29 cellular contexts compared by ENCODE assay signal in the genomic region with DNA sequence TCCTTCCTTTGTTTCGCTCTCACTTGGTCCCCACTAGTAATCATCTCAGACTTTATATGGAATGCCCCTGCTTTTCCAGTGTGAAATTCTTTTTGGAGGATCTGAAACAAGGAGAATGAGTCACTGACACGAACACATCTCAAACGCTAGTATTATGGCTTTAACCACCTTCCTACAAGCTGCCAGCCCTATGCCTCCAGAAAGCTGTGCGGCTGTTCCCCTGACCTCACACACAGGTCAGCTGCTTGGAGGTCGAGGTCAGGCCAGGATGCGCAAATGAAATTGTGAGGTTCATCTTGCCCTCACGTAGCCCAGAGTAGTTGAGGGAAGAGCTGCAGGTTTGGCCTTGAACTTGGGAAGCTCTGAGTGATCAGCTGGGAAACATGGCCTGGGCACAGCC.
"Had no signal": no experiment of that assay in that cellular context is flagged by ENCODE, and none has a peak within 500 bp of the region (broad histone marks: within the 10 kb centered on the region; RNA-seq: fewer than 3 reads in every experiment).

No MANE protein-coding gene starts in this region.

- H3K27ac Mint-ChIP-seq: activated CD4-positive, alpha-beta memory T cell treated with anti-CD3 and anti-CD28 coated beads, Interleukin-2, amount 10 ng/mL, durations not matched to agents 7 days and 5 days; activated CD4-positive, alpha-beta T cell treated with anti-CD3 and anti-CD28 coated beads, Interleukin-2, amount 10 ng/mL, durations not matched to agents 24 days and 14 days; activated T-helper 17 cell treated with anti-CD3 and anti-CD28 coated beads, Interleukin-2, amount 50 U/mL, for 72 hours; effector memory CD8-positive, alpha-beta T cell; mesothelial cell of epicardium; naive thymus-derived CD4-positive, alpha-beta T cell had no signal

- DNase-seq: activated CD4-positive, alpha-beta memory T cell treated with anti-CD3 and anti-CD28 coated beads, Interleukin-2, amount 10 ng/mL, durations not matched to agents 7 days and 5 days; activated CD4-positive, alpha-beta T cell treated with anti-CD3 and anti-CD28 coated beads, Interleukin-2, amount 10 ng/mL, durations not matched to agents 24 days and 14 days; activated CD4-positive, CD25-positive, alpha-beta regulatory T cell treated with anti-CD3 and anti-CD28 coated beads, Interleukin-2, amount 50 U/mL, for 72 hours; activated gamma-delta T cell treated with Interleukin-2 at 50 U/mL for 16 hours; activated naive CD4-positive, alpha-beta T cell treated with anti-CD3 and anti-CD28 coated beads, Interleukin-2, amount 50 U/mL, for 16 hours; activated T-cell treated with anti-CD3 and anti-CD28 coated beads, Interleukin-2, amount 50 U/mL, for 4 hours; amygdala; caudate nucleus; cortex of kidney; effector memory CD8-positive, alpha-beta T cell; head of caudate nucleus; hippocampal formation; kidney; left colon; naive thymus-derived CD4-positive, alpha-beta T cell; nucleus accumbens; psoas muscle; sigmoid colon; small intestine; stimulated activated CD4-positive, alpha-beta T cell treated with anti-CD3 and anti-CD28 coated beads, Interleukin-1b, Interleukin-23, amount 100 ng/mL, for 48 hours; stimulated activated CD4-positive, alpha-beta T cell treated with anti-CD3 and anti-CD28 coated beads, Interleukin-4, amount 100 ng/mL, for 4 hours; stimulated activated CD8-positive, alpha-beta memory T cell treated with anti-CD3 and anti-CD28 coated beads, Interleukin-4, amount 100 ng/mL, for 48 hours; stimulated activated naive CD4-positive, alpha-beta T cell; testis; transverse colon had no signal

- H3K9me3 Mint-ChIP-seq: activated CD4-positive, alpha-beta memory T cell treated with anti-CD3 and anti-CD28 coated beads, Interleukin-2, amount 10 ng/mL, durations not matched to agents 7 days and 5 days; activated T-cell treated with anti-CD3 and anti-CD28 coated beads, Interleukin-2, amount 50 U/mL, for 4 hours; mesothelial cell of epicardium; neural crest cell had no signal

- H3K27me3 Mint-ChIP-seq: activated CD4-positive, alpha-beta memory T cell treated with anti-CD3 and anti-CD28 coated beads, Interleukin-2, amount 10 ng/mL, durations not matched to agents 7 days and 5 days; activated CD4-positive, alpha-beta T cell treated with anti-CD3 and anti-CD28 coated beads, Interleukin-2, amount 10 ng/mL, durations not matched to agents 24 days and 14 days; activated T-helper 17 cell treated with anti-CD3 and anti-CD28 coated beads, Interleukin-2, amount 50 U/mL, for 72 hours; effector memory CD8-positive, alpha-beta T cell; naive thymus-derived CD4-positive, alpha-beta T cell had no signal

- ATAC-seq: activated T-cell treated with anti-CD3 and anti-CD28 coated beads, Interleukin-2, amount 50 U/mL, for 4 hours; activated T-helper 17 cell treated with anti-CD3 and anti-CD28 coated beads, Interleukin-2, amount 50 U/mL, for 72 hours; effector memory CD8-positive, alpha-beta T cell; gastroesophageal sphincter; left colon; naive thymus-derived CD4-positive, alpha-beta T cell; psoas muscle had no signal

- H3K4me1 Mint-ChIP-seq: mesothelial cell of epicardium had no signal

- H3K4me3 Mint-ChIP-seq: activated CD4-positive, alpha-beta memory T cell treated with anti-CD3 and anti-CD28 coated beads, Interleukin-2, amount 10 ng/mL, durations not matched to agents 7 days and 5 days; activated CD4-positive, alpha-beta T cell treated with anti-CD3 and anti-CD28 coated beads, Interleukin-2, amount 10 ng/mL, durations not matched to agents 24 days and 14 days; activated T-cell treated with anti-CD3 and anti-CD28 coated beads, Interleukin-2, amount 50 U/mL, for 4 hours; activated T-helper 17 cell treated with anti-CD3 and anti-CD28 coated beads, Interleukin-2, amount 50 U/mL, for 72 hours; effector memory CD8-positive, alpha-beta T cell; mesothelial cell of epicardium; naive thymus-derived CD4-positive, alpha-beta T cell; neural crest cell had no signal

- H3K36me3 Mint-ChIP-seq: mesothelial cell of epicardium had no signal
